8 cellular contexts compared by ENCODE assay signal in genomic region chr1:32650752-32651460, GRCh38. TPM values are rescaled to one million over a fixed set of nuclear protein-coding genes. Genes with fewer than 3 reads are reported as not detected.
DNase-seq lines count a peak whose midpoint lies in the region; ATAC-seq and TF ChIP-seq lines count a peak whose summit lies in the region.

Gene RBBP4 (plus strand): TSS chr1:32651208. CDS start chr1:32651307, 99 bp downstream.

- peak; percentile 83 for ATAC-seq in CD8-positive, alpha-beta T cell
- peak; percentile 79 for ATAC-seq in GM19467 (IDR thresholded peaks at IDR 0.05; ENCODE audit: unreplicated experiment)

- H3K4me1 Mint-ChIP-seq in CD8-positive, alpha-beta T cell (ENCODE audit: low read depth), result peaks cover 60% of the 10 kb centered on the region

- peak within 1 kb of the TSS; percentile 99 for H3K27ac Mint-ChIP-seq in CD8-positive, alpha-beta T cell

- no peaks in the 10 kb centered on the region for H3K27me3 ChIP-seq in CD8-positive, alpha-beta T cell (ENCODE audit: insufficient read depth, low read length)

- intact Hi-C loops in CD8-positive, alpha-beta T cell (cut with DNase I, micrococcal nuclease), result loop anchor here (1.0 to 10.0 kb wide), 12 partner anchors 130 to 1356 kb away; partner anchors contain the start of genes S100PBP (in 2 of the 2), YARS1 (in 2 of the 2), AZIN2 (in 1 of the 2) and KPNA6 (in 1 of the 2)

- H3K4me3 Mint-ChIP-seq in CD8-positive, alpha-beta T cell, result peak within 1 kb of the TSS; percentile 93

- peak; percentile 96 to 100 (median 98) for DNase-seq in CD8-positive, alpha-beta T cell
- DNase-seq in HS-27A (ENCODE audit: low read depth) (peak; percentile 95), NK-92 (lab: John Stamatoyannopoulos, UW; ENCODE audit: unreplicated experiment) (peak; percentile 89), lung microvascular endothelial cell (ENCODE audit: low read depth in 2 of 2) (peak; percentile 99)
- peak; percentile 97 to 98 for DNase-seq in activated CD8-positive, alpha-beta memory T cell treated with anti-CD3 and anti-CD28 coated beads for 1 hour (ENCODE audit: extremely low read depth in 1 of 2, low read depth in 1 of 2)
- DNase-seq in effector CD4-positive, alpha-beta T cell, result peak; percentile 97
- DNase-seq in stimulated activated CD4-positive, alpha-beta T cell treated with anti-CD3 and anti-CD28 coated beads, TNF-alpha, amount 100 ng/mL, for 48 hours (ENCODE audit: low read depth in 3 of 3), result peak; percentile 96 to 99 (median 98)

- H3K27me3 Mint-ChIP-seq in CD8-positive, alpha-beta T cell (ENCODE audit: low read depth), result no peaks in the 10 kb centered on the region

- no peak for TF ChIP-seq CTCF in CD8-positive, alpha-beta T cell (IDR thresholded peaks at IDR 0.05)

- H3K36me3 Mint-ChIP-seq in CD8-positive, alpha-beta T cell, result peaks cover 49% of the 10 kb centered on the region

- H3K4me1 ChIP-seq in CD8-positive, alpha-beta T cell (ENCODE audit: insufficient read depth, low read length), result peaks cover 51% of the 10 kb centered on the region

- no peaks in the 10 kb centered on the region for H3K9me3 ChIP-seq in CD8-positive, alpha-beta T cell (ENCODE audit: low read length)

- H3K4me3 ChIP-seq in CD8-positive, alpha-beta T cell (ENCODE audit: low read depth, low read length), result peak within 1 kb of the TSS; percentile 82

- no peaks in the 10 kb centered on the region for H3K9me3 Mint-ChIP-seq in CD8-positive, alpha-beta T cell

- CTCF ChIA-PET in CD8-positive, alpha-beta T cell (lab: Charles Lee), result interaction anchor here (0.7 to 1.2 kb wide), 2 partner anchors 131 to 476 kb away, joined by 3 read pairs; no protein-coding TSS in a partner anchor

- peak within 1 kb of the TSS; percentile 98 for H3K27ac ChIP-seq in CD8-positive, alpha-beta T cell (ENCODE audit: low read depth, low read length)

- POLR2A ChIA-PET in CD8-positive, alpha-beta T cell (lab: Charles Lee), result interaction anchor here (0.7 to 2.4 kb wide), 13 partner anchors 9 to 824 kb away, joined by 3 to 8 read pairs (median 4); partner anchors contain the start of genes KPNA6, LCK, MARCKSL1 and S100PBP

- peaks cover 10% of the 10 kb centered on the region for H3K36me3 ChIP-seq in CD8-positive, alpha-beta T cell (ENCODE audit: insufficient read depth, low read length)

RNA-seq across cellular contexts. Expression of gene RBBP4, which starts in this region (rescaled TPM):
- total RNA-seq in CD8-positive, alpha-beta T cell, result 100 to 1,000 TPM; 109 to 121 TPM
- 78.7 and 86.3 TPM in 2 replicates for total RNA-seq in lung microvascular endothelial cell

Comparison
In these comparisons a context has a peak if more than half of its experiments do, and no peak if none do; other contexts are left out.
1. Peak in every context shown above with its lines: DNase-seq, ATAC-seq, H3K4me3 ChIP-seq and H3K27ac ChIP-seq.